ENCODE assay signal across 12 cellular contexts in the genomic region with DNA sequence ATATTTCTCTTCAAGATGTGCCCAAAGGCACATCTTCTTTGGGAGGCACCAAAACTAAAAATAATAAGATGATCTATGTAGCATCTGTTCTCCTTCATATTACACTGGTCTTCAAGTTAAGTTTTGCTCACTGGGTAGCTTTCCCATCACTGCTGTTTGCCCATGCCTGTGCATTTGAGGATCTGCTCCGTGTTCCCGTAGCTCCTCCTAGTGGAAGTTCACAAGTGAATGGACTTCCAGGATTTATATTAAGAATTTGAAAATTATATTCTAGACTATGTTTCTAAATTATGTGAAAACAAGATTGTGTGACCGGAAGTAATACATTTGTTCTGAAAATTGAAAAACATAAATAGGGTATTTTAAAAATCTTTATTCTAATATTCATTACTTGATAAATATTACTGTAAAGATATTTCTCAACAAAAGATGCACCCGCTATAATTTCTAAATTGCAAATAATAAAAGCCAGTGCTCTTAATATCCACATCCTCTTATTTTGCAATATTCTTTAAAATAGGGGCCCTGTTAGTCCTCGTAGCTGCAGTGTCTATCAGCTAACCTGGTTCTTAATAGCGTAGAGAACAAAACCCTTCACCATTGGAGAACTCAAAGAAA.
DNase-seq lines count a peak whose midpoint lies in the region; ATAC-seq, FAIRE-seq and TF ChIP-seq lines count a peak whose summit lies in the region.
"Had no signal": no experiment of that assay in that cellular context is flagged by ENCODE, and none has a peak within 500 bp of the region (broad histone marks: within the 10 kb centered on the region; RNA-seq: fewer than 3 reads in every experiment).

No MANE protein-coding gene starts in this region.

- no peaks in the 10 kb centered on the region for H3K36me3 Mint-ChIP-seq in type B pancreatic cell
- H3K36me3 Mint-ChIP-seq: T-cell had no signal

- CTCF ChIA-PET in SK-N-SH (lab: Yijun Ruan, JAX): interaction anchor here (0.7 to 5.8 kb wide), 10 partner anchors 9 to 122 kb away, joined by 3 to 36 read pairs (median 4); no protein-coding TSS in a partner anchor

- no peak overlapping the region for H3K4me2 ChIP-seq in SK-N-SH
- H3K4me2 ChIP-seq: BLaER1 treated with 17β-estradiol and CSF1 and Interleukin-3, amounts not matched to agents 10 nM and 100 nM had no signal

- H3K27me3 Mint-ChIP-seq in type B pancreatic cell: no peaks in the 10 kb centered on the region
- H3K27me3 Mint-ChIP-seq: T-cell had no signal

- TF ChIP-seq EP300 in SK-N-SH (IDR thresholded peaks at IDR 0.05; ENCODE audit: borderline replicate concordance in 1 of 2, low read depth in 1 of 2, low read length in 1 of 2): no peak

- H3K79me2 ChIP-seq in SK-N-SH (ENCODE audit: insufficient read depth): no peaks in the 10 kb centered on the region

- no peak overlapping the region for H2AFZ ChIP-seq in SK-N-SH (ENCODE audit: low read depth)

- WGBS in SK-N-SH (ENCODE audit: low lambda C conversion rate): 33% methylated on average over 6 of the region's 6 CpGs

- no peaks in the 10 kb centered on the region for H3K4me1 Mint-ChIP-seq in type B pancreatic cell (ENCODE audit: unreplicated experiment)
- H3K4me1 Mint-ChIP-seq: T-cell had no signal

- peak; percentile 53 for FAIRE-seq in frontal cortex (lab: Jason Lieb, UNC)

- H3K9ac ChIP-seq in SK-N-SH: no peak overlapping the region
- H3K9ac ChIP-seq: BLaER1 treated with 17β-estradiol and CSF1 and Interleukin-3, amounts not matched to agents 10 nM and 100 nM had no signal

- no peaks in the 10 kb centered on the region for H3K36me3 ChIP-seq in SK-N-SH (replicated peaks in 1 of 2; ENCODE audit: control insufficient read depth in 1 of 2, insufficient read depth in 2 of 2, low read length in 1 of 2)
- H3K36me3 ChIP-seq: BLaER1 treated with 17β-estradiol and CSF1 and Interleukin-3, amounts not matched to agents 10 nM and 100 nM had no signal

- no peaks in the 10 kb centered on the region for H3K27me3 ChIP-seq in SK-N-SH (ENCODE audit: insufficient read depth)
- H3K27me3 ChIP-seq: BLaER1 treated with 17β-estradiol and CSF1 and Interleukin-3, amounts not matched to agents 10 nM and 100 nM had no signal

- POLR2A ChIA-PET in SK-N-SH (lab: Yijun Ruan, JAX): no interaction called here

- H3K9me3 ChIP-seq in SK-N-SH: no peaks in the 10 kb centered on the region

- ATAC-seq in SK-N-SH treated with all-trans-retinoic acid at 6 μM for 48 hours: no peak
- ATAC-seq in GM18502 (IDR thresholded peaks at IDR 0.05; ENCODE audit: poor library complexity, unreplicated experiment): no peak
- no peak for ATAC-seq in GM21526 (IDR thresholded peaks at IDR 0.05; ENCODE audit: low FRiP score, unreplicated experiment)
- ATAC-seq: activated naive CD4-positive, alpha-beta T cell treated with anti-CD3 and anti-CD28 coated beads, Interleukin-2, amount 50 U/mL, for 72 hours; T-cell had no signal

- H3F3A ChIP-seq in SK-N-SH (replicated peaks; ENCODE audit: insufficient read depth): no peaks in the 10 kb centered on the region

- DNase-seq in SK-N-SH: peak; percentile 31
- peak; percentile 20 for DNase-seq in SW480 (ENCODE audit: low spot score)
- no peak for DNase-seq in frontal cortex (ENCODE audit: low spot score in 2 of 2)
- no peak for DNase-seq in type B pancreatic cell (ENCODE audit: extremely low spot score, unreplicated experiment)
- DNase-seq in T1000 (lab: John Stamatoyannopoulos, UW): no peak
- DNase-seq: T-cell had no signal

- no peaks in the 10 kb centered on the region for H4K20me1 ChIP-seq in SK-N-SH (ENCODE audit: insufficient read depth)
- H4K20me1 ChIP-seq: BLaER1 treated with 17β-estradiol and CSF1 and Interleukin-3, amounts not matched to agents 10 nM and 100 nM had no signal

- no peak overlapping the region for H3K27ac ChIP-seq in SK-N-SH (ENCODE audit: low read depth in 2 of 2, low read length in 1 of 2)
- H3K27ac ChIP-seq: BLaER1 treated with 17β-estradiol and CSF1 and Interleukin-3, amounts not matched to agents 10 nM and 100 nM had no signal

- TF ChIP-seq RAD21 in SK-N-SH (IDR thresholded peaks at IDR 0.05; ENCODE audit: low read length): peak; percentile 67

- peaks cover 10% of the 10 kb centered on the region for H3K9me3 Mint-ChIP-seq in type B pancreatic cell

- TF ChIP-seq CTCF in SK-N-SH (IDR thresholded peaks at IDR 0.05) (peak; percentile 31), type B pancreatic cell (conservative IDR thresholded peaks at IDR 0.05) (peak; percentile 67)

- no peaks in the 10 kb centered on the region for H3K9me2 ChIP-seq in SK-N-SH

- H3K4me3 Mint-ChIP-seq in type B pancreatic cell: no peak overlapping the region
- H3K4me3 Mint-ChIP-seq: T-cell had no signal

- H3K4me3 ChIP-seq in SK-N-SH (ENCODE audit: low read depth in 2 of 2, low read length in 1 of 2): no peak overlapping the region; a peak in 1 of 4 replicates
- H3K4me3 ChIP-seq: BLaER1 treated with 17β-estradiol and CSF1 and Interleukin-3, amounts not matched to agents 10 nM and 100 nM; lung had no signal

- H3K27ac Mint-ChIP-seq in type B pancreatic cell: no peak overlapping the region
- H3K27ac Mint-ChIP-seq: activated naive CD4-positive, alpha-beta T cell treated with anti-CD3 and anti-CD28 coated beads, Interleukin-2, amount 50 U/mL, for 72 hours; T-cell had no signal

- H3K4me1 ChIP-seq in SK-N-SH (ENCODE audit: control insufficient read depth in 1 of 2, insufficient read depth in 2 of 2, low read depth in 1 of 2, low read length in 1 of 2): no peaks in the 10 kb centered on the region
- H3K4me1 ChIP-seq: BLaER1 treated with 17β-estradiol and CSF1 and Interleukin-3, amounts not matched to agents 10 nM and 100 nM had no signal

TF ChIP-seq in SK-N-SH, 30 proteins besides CTCF, POLR2A, EP300 and RAD21:
- no peak for TF ChIP-seq GATA2 (CRISPR knock-in tag; IDR thresholded peaks at IDR 0.05)
- no peak for TF ChIP-seq RXRA (IDR thresholded peaks at IDR 0.05; ENCODE audit: borderline replicate concordance, low read depth)
- TF ChIP-seq SMC3 (IDR thresholded peaks at IDR 0.05; ENCODE audit: low read depth, low read length): peak; percentile 27; the same call in 1 of the 2 replicates
- TF ChIP-seq FOXM1 (IDR thresholded peaks at IDR 0.05; ENCODE audit: low read depth): no peak

TF ChIP-seq in SK-N-SH treated with all-trans-retinoic acid at 6 μM for 48 hours, 23 proteins besides CTCF, POLR2A, EP300 and RAD21:
- TF ChIP-seq ZFP30 (CRISPR knock-in tag; IDR thresholded peaks at IDR 0.05): no peak
- no peak for TF ChIP-seq ZNF70 (CRISPR knock-in tag; IDR thresholded peaks at IDR 0.05)
- TF ChIP-seq, protein P1, sequence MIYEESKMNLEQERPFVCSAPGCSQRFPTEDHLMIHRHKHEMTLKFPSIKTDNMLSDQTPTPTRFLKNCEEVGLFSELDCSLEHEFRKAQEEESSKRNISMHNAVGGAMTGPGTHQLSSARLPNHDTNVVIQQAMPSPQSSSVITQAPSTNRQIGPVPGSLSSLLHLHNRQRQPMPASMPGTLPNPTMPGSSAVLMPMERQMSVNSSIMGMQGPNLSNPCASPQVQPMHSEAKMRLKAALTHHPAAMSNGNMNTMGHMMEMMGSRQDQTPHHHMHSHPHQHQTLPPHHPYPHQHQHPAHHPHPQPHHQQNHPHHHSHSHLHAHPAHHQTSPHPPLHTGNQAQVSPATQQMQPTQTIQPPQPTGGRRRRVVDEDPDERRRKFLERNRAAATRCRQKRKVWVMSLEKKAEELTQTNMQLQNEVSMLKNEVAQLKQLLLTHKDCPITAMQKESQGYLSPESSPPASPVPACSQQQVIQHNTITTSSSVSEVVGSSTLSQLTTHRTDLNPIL (CRISPR knock-in tag; IDR thresholded peaks at IDR 0.05; ENCODE audit: low read depth): no peak
- no peak for TF ChIP-seq BACH2 (CRISPR knock-in tag; IDR thresholded peaks at IDR 0.05; ENCODE audit: borderline replicate concordance)
- TF ChIP-seq ZNF565 (CRISPR knock-in tag; conservative IDR thresholded peaks at IDR 0.05; ENCODE audit: low read depth): no peak
- no peak for TF ChIP-seq PPARA (CRISPR knock-in tag; IDR thresholded peaks at IDR 0.05; ENCODE audit: borderline replicate concordance)
- no peak for TF ChIP-seq ARNTL (CRISPR knock-in tag; IDR thresholded peaks at IDR 0.05; ENCODE audit: borderline replicate concordance, low read depth)
- TF ChIP-seq, protein P2, sequence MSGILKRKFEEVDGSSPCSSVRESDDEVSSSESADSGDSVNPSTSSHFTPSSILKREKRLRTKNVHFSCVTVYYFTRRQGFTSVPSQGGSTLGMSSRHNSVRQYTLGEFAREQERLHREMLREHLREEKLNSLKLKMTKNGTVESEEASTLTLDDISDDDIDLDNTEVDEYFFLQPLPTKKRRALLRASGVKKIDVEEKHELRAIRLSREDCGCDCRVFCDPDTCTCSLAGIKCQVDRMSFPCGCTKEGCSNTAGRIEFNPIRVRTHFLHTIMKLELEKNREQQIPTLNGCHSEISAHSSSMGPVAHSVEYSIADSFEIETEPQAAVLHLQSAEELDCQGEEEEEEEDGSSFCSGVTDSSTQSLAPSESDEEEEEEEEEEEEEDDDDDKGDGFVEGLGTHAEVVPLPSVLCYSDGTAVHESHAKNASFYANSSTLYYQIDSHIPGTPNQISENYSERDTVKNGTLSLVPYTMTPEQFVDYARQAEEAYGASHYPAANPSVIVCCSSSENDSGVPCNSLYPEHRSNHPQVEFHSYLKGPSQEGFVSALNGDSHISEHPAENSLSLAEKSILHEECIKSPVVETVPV (CRISPR knock-in tag; IDR thresholded peaks at IDR 0.05): no peak
- no peak for TF ChIP-seq OSR1 (CRISPR knock-in tag; IDR thresholded peaks at IDR 0.05)
- TF ChIP-seq, protein P3, sequence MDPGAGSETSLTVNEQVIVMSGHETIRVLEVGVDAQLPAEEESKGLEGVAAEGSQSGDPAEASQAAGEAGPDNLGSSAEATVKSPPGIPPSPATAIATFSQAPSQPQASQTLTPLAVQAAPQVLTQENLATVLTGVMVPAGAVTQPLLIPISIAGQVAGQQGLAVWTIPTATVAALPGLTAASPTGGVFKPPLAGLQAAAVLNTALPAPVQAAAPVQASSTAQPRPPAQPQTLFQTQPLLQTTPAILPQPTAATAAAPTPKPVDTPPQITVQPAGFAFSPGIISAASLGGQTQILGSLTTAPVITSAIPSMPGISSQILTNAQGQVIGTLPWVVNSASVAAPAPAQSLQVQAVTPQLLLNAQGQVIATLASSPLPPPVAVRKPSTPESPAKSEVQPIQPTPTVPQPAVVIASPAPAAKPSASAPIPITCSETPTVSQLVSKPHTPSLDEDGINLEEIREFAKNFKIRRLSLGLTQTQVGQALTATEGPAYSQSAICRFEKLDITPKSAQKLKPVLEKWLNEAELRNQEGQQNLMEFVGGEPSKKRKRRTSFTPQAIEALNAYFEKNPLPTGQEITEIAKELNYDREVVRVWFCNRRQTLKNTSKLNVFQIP (CRISPR knock-in tag; IDR thresholded peaks at IDR 0.05; ENCODE audit: borderline replicate concordance, low read depth): no peak
- TF ChIP-seq TOX (CRISPR knock-in tag; IDR thresholded peaks at IDR 0.05; ENCODE audit: borderline replicate concordance): no peak
- no peak for TF ChIP-seq ZFP3 (CRISPR knock-in tag; IDR thresholded peaks at IDR 0.05)
- TF ChIP-seq CSDC2 (CRISPR knock-in tag; IDR thresholded peaks at IDR 0.05): no peak

Comparison
In these comparisons a context has a peak if more than half of its experiments do, and no peak if none do; other contexts are left out.
1. DNase-seq: peak in SK-N-SH (single experiment) and SW480 (single experiment); none in frontal cortex (0 of 2), type B pancreatic cell (single experiment) and T1000 (single experiment).